16 cellular contexts compared by ENCODE assay signal in genomic region chr2:160225722-160226121, GRCh38. TPM values are rescaled to one million over a fixed set of nuclear protein-coding genes. Genes with fewer than 3 reads are reported as not detected.
DNase-seq lines count a peak whose midpoint lies in the region; ATAC-seq and TF ChIP-seq lines count a peak whose summit lies in the region.
"Had no signal": no experiment of that assay in that cellular context is flagged by ENCODE, and none has a peak within 500 bp of the region (broad histone marks: within the 10 kb centered on the region; RNA-seq: fewer than 3 reads in every experiment).

No MANE protein-coding gene starts in this region.

- WGBS in stomach, 5 donors, result 34 to 62% (median 43%) methylated on average over 3 to 4 of the region's 4 CpGs

- no peaks in the 10 kb centered on the region for H3K27me3 Mint-ChIP-seq in CD8-positive, alpha-beta T cell (ENCODE audit: low read depth)

- peak overlapping the region; percentile 90 to 97 for H3K27ac ChIP-seq in breast epithelium
- peak overlapping the region; percentile 21 to 91 (median 39) for H3K27ac ChIP-seq in stomach
- H3K27ac ChIP-seq in CD8-positive, alpha-beta T cell (ENCODE audit: low read depth, low read length), result no peak overlapping the region
- H3K27ac ChIP-seq: C4-2B, dorsolateral prefrontal cortex, SK-N-MC had no signal

- H3K27me3 ChIP-seq in breast epithelium, result no peaks in the 10 kb centered on the region
- no peaks in the 10 kb centered on the region for H3K27me3 ChIP-seq in stomach
- no peaks in the 10 kb centered on the region for H3K27me3 ChIP-seq in CD8-positive, alpha-beta T cell (ENCODE audit: insufficient read depth, low read length)
- H3K27me3 ChIP-seq: dorsolateral prefrontal cortex had no signal

- TF ChIP-seq EP300 in stomach (IDR thresholded peaks at IDR 0.05), result no peak

- DNase-seq in NCI-H526 (lab: John Stamatoyannopoulos, UW), result peak; percentile 69 to 82
- peak in 1 of 2 donors; percentile 91 for DNase-seq in breast epithelium (ENCODE audit: low spot score in 2 of 2)
- DNase-seq in mucosa of gallbladder (ENCODE audit: low spot score), result peak; percentile 37
- DNase-seq in stomach, result peak; percentile 51
- no peak for DNase-seq in activated CD4-positive, alpha-beta T cell treated with anti-CD3 and anti-CD28 coated beads for 48 hours
- DNase-seq in CD8-positive, alpha-beta T cell, result no peak
- DNase-seq in stimulated activated CD4-positive, alpha-beta T cell treated with anti-CD3 and anti-CD28 coated beads, Interleukin-2, amount 100 ng/mL, for 48 hours, result no peak
- DNase-seq: activated effector memory CD4-positive, alpha-beta T cell treated with Interleukin-2 at 50 U/mL for 16 hours; anterior cingulate cortex; dorsolateral prefrontal cortex; stimulated activated CD4-positive, alpha-beta T cell treated with anti-CD3 and anti-CD28 coated beads, Interleukin-12 subunit alpha, Interleukin-12 subunit beta, amount 100 ng/mL, for 4 hours had no signal

- TF ChIP-seq POLR2A in breast epithelium (IDR thresholded peaks at IDR 0.05) (no peak), stomach (IDR thresholded peaks at IDR 0.05) (no peak)

- ATAC-seq in HG03025 (IDR thresholded peaks at IDR 0.05; ENCODE audit: low FRiP score, unreplicated experiment), result no peak
- ATAC-seq in CD8-positive, alpha-beta T cell, result no peak
- ATAC-seq: GM12878 had no signal

- POLR2A ChIA-PET in CD8-positive, alpha-beta T cell (lab: Charles Lee), result no interaction called here

- TF ChIP-seq CTCF in breast epithelium (IDR thresholded peaks at IDR 0.05), result no peak
- TF ChIP-seq CTCF in stomach (IDR thresholded peaks at IDR 0.05), result no peak
- no peak for TF ChIP-seq CTCF in CD8-positive, alpha-beta T cell (IDR thresholded peaks at IDR 0.05)

- CTCF ChIA-PET in CD8-positive, alpha-beta T cell (lab: Charles Lee), result interaction anchor here (1.0 kb wide), 1 partner anchor 16 kb away, joined by 4 read pairs; no protein-coding TSS in a partner anchor

- H3K4me3 ChIP-seq in breast epithelium (no peak overlapping the region), stomach (no peak overlapping the region)
- H3K4me3 ChIP-seq in CD8-positive, alpha-beta T cell (ENCODE audit: low read depth, low read length), result no peak overlapping the region
- H3K4me3 ChIP-seq: dorsolateral prefrontal cortex, GM12878, SK-N-MC had no signal

- peaks cover 17 to 73% of the 10 kb centered on the region in 2 donors for H3K4me1 ChIP-seq in breast epithelium
- peaks cover 30 to 87% (median 49%) of the 10 kb centered on the region in 4 donors for H3K4me1 ChIP-seq in stomach
- H3K4me1 ChIP-seq in CD8-positive, alpha-beta T cell (ENCODE audit: insufficient read depth, low read length), result no peaks in the 10 kb centered on the region

- H3K36me3 Mint-ChIP-seq in CD8-positive, alpha-beta T cell, result no peaks in the 10 kb centered on the region

- H3K27ac Mint-ChIP-seq in CD8-positive, alpha-beta T cell, result no peak overlapping the region
- H3K27ac Mint-ChIP-seq: stimulated activated naive CD8-positive, alpha-beta T cell treated with anti-CD3 and anti-CD28 coated beads, Interleukin-15, Interleukin-2, amounts not matched to agents 100 ng/mL and 50 ng/mL, for 24 hours had no signal

- H3K4me3 Mint-ChIP-seq in CD8-positive, alpha-beta T cell, result no peak overlapping the region
- H3K4me3 Mint-ChIP-seq: stimulated activated naive CD8-positive, alpha-beta T cell treated with anti-CD3 and anti-CD28 coated beads, Interleukin-15, Interleukin-2, amounts not matched to agents 100 ng/mL and 50 ng/mL, for 24 hours had no signal

- H3K9me3 Mint-ChIP-seq in CD8-positive, alpha-beta T cell, result no peaks in the 10 kb centered on the region
- H3K9me3 Mint-ChIP-seq: stimulated activated naive CD8-positive, alpha-beta T cell treated with anti-CD3 and anti-CD28 coated beads, Interleukin-15, Interleukin-2, amounts not matched to agents 100 ng/mL and 50 ng/mL, for 24 hours had no signal

- peaks cover 7% of the 10 kb centered on the region for H3K4me1 Mint-ChIP-seq in CD8-positive, alpha-beta T cell (ENCODE audit: low read depth)

- intact Hi-C loops in breast epithelium (cut with DNase I; ENCODE audit: low total_unique reads), result no loop called here
- intact Hi-C loops in stomach (cut with DNase I; ENCODE audit: low total_unique reads), result no loop called here
- intact Hi-C loops in CD8-positive, alpha-beta T cell (cut with DNase I, micrococcal nuclease), result no loop called here

- H3K9me3 ChIP-seq in breast epithelium (no peaks in the 10 kb centered on the region), stomach (no peaks in the 10 kb centered on the region)
- H3K9me3 ChIP-seq in CD8-positive, alpha-beta T cell (ENCODE audit: low read length), result no peaks in the 10 kb centered on the region

- H3K36me3 ChIP-seq in breast epithelium (no peaks in the 10 kb centered on the region), stomach (no peaks in the 10 kb centered on the region)
- H3K36me3 ChIP-seq in CD8-positive, alpha-beta T cell (ENCODE audit: insufficient read depth, low read length), result no peaks in the 10 kb centered on the region

RNA-seq across cellular contexts. Expression of gene ITGB6, which starts 25.6 kb away (rescaled TPM):
- total RNA-seq in breast epithelium (10 to 100 TPM in 2 of 3 donors, under 1 TPM in 1; 0.16 to 46.1 (median 16.7) TPM), mucosa of gallbladder (48.8 TPM), stomach (10 to 100 TPM in 3 of 5 donors, 1 to 10 TPM in 2; 2.3 to 49.6 (median 17.0) TPM)
- 10 to 100 TPM in 1 of 3 donors, 1 to 10 TPM in 2; 2.7 to 10.3 (median 6.4) TPM for polyA plus RNA-seq in stomach
- not detected for total RNA-seq in CD8-positive, alpha-beta T cell
- total RNA-seq: dorsolateral prefrontal cortex, GM12878 had no signal

Comparison
In these comparisons a context has a peak if more than half of its experiments do, and no peak if none do; other contexts are left out.
1. DNase-seq: peak in NCI-H526 (2 of 2), mucosa of gallbladder (single experiment) and stomach (single experiment); none in activated CD4-positive, alpha-beta T cell treated with anti-CD3 and anti-CD28 coated beads for 48 hours (single experiment), CD8-positive, alpha-beta T cell (0 of 7) and stimulated activated CD4-positive, alpha-beta T cell treated with anti-CD3 and anti-CD28 coated beads, Interleukin-2, amount 100 ng/mL, for 48 hours (0 of 2).